Comparison of ENCODE assay signal across 16 cellular contexts in genomic region chr16:79210629-79211028, GRCh38.
A peak's percentile ranks its signal among the peaks of the same experiment; 100 is the strongest.
DNase-seq lines count a peak whose midpoint lies in the region; ATAC-seq and TF ChIP-seq lines count a peak whose summit lies in the region.
"Had no signal": no experiment of that assay in that cellular context is flagged by ENCODE, and none has a peak within 500 bp of the region (broad histone marks: within the 10 kb centered on the region; RNA-seq: fewer than 3 reads in every experiment).

No MANE protein-coding gene starts in this region.

- H3K36me3 Mint-ChIP-seq in activated CD4-positive, alpha-beta memory T cell treated with anti-CD3 and anti-CD28 coated beads for 36 hours: peaks cover 5% of the 10 kb centered on the region
- peaks cover 7% of the 10 kb centered on the region for H3K36me3 Mint-ChIP-seq in activated CD4-positive, alpha-beta memory T cell treated with anti-CD3 and anti-CD28 coated beads, Interleukin-2, amount 10 ng/mL, durations not matched to agents 7 days and 5 days (ENCODE audit: low read depth)
- H3K36me3 Mint-ChIP-seq in activated naive CD8-positive, alpha-beta T cell treated with anti-CD3 and anti-CD28 coated beads, Interleukin-2, amount 50 U/mL, for 24 hours (ENCODE audit: low read depth): no peaks in the 10 kb centered on the region
- H3K36me3 Mint-ChIP-seq in activated naive CD8-positive, alpha-beta T cell treated with anti-CD3 and anti-CD28 coated beads for 36 hours: peaks cover 6% of the 10 kb centered on the region

- peaks cover 8% of the 10 kb centered on the region for H3K9me3 Mint-ChIP-seq in activated CD4-positive, alpha-beta memory T cell treated with anti-CD3 and anti-CD28 coated beads for 36 hours
- H3K9me3 Mint-ChIP-seq in activated CD4-positive, alpha-beta memory T cell treated with anti-CD3 and anti-CD28 coated beads, Interleukin-2, amount 10 ng/mL, durations not matched to agents 7 days and 5 days: peaks cover 10% of the 10 kb centered on the region
- H3K9me3 Mint-ChIP-seq in activated naive CD8-positive, alpha-beta T cell treated with anti-CD3 and anti-CD28 coated beads, Interleukin-2, amount 50 U/mL, for 24 hours: peaks cover 6% of the 10 kb centered on the region
- H3K9me3 Mint-ChIP-seq in activated naive CD8-positive, alpha-beta T cell treated with anti-CD3 and anti-CD28 coated beads for 36 hours: peaks cover 5% of the 10 kb centered on the region

- ATAC-seq in activated naive CD8-positive, alpha-beta T cell treated with anti-CD3 and anti-CD28 coated beads, Interleukin-2, amount 50 U/mL, for 24 hours: peak; percentile 20

- peak; percentile 51 for DNase-seq in activated CD4-positive, alpha-beta memory T cell treated with anti-CD3 and anti-CD28 coated beads for 36 hours
- no peak for DNase-seq in activated CD4-positive, alpha-beta memory T cell treated with anti-CD3 and anti-CD28 coated beads, Interleukin-2, amount 10 ng/mL, durations not matched to agents 7 days and 5 days
- DNase-seq in activated naive CD8-positive, alpha-beta T cell treated with anti-CD3 and anti-CD28 coated beads, Interleukin-2, amount 50 U/mL, for 24 hours: no peak
- DNase-seq in activated naive CD8-positive, alpha-beta T cell treated with anti-CD3 and anti-CD28 coated beads for 36 hours: no peak
- DNase-seq in retina (peak; percentile 32), epidermal melanocyte (ENCODE audit: insufficient read length, low spot score) (no peak), RWPE1 (ENCODE audit: low spot score) (no peak)
- DNase-seq: 8988T; AML-193; Caco-2; CD8-positive, alpha-beta memory T cell; DND-41; GDM1; H9 had no signal

- H3K27ac Mint-ChIP-seq in activated CD4-positive, alpha-beta memory T cell treated with anti-CD3 and anti-CD28 coated beads for 36 hours: no peak overlapping the region
- H3K27ac Mint-ChIP-seq in activated CD4-positive, alpha-beta memory T cell treated with anti-CD3 and anti-CD28 coated beads, Interleukin-2, amount 10 ng/mL, durations not matched to agents 7 days and 5 days: no peak overlapping the region
- no peak overlapping the region for H3K27ac Mint-ChIP-seq in activated naive CD8-positive, alpha-beta T cell treated with anti-CD3 and anti-CD28 coated beads, Interleukin-2, amount 50 U/mL, for 24 hours
- no peak overlapping the region for H3K27ac Mint-ChIP-seq in activated naive CD8-positive, alpha-beta T cell treated with anti-CD3 and anti-CD28 coated beads for 36 hours
- H3K27ac Mint-ChIP-seq: GM23338, H9 had no signal

- peaks cover 16% of the 10 kb centered on the region for H3K4me1 Mint-ChIP-seq in activated CD4-positive, alpha-beta memory T cell treated with anti-CD3 and anti-CD28 coated beads for 36 hours (ENCODE audit: low read depth)
- peaks cover 5% of the 10 kb centered on the region for H3K4me1 Mint-ChIP-seq in activated CD4-positive, alpha-beta memory T cell treated with anti-CD3 and anti-CD28 coated beads, Interleukin-2, amount 10 ng/mL, durations not matched to agents 7 days and 5 days
- no peaks in the 10 kb centered on the region for H3K4me1 Mint-ChIP-seq in activated naive CD8-positive, alpha-beta T cell treated with anti-CD3 and anti-CD28 coated beads, Interleukin-2, amount 50 U/mL, for 24 hours
- peaks cover 6% of the 10 kb centered on the region for H3K4me1 Mint-ChIP-seq in activated naive CD8-positive, alpha-beta T cell treated with anti-CD3 and anti-CD28 coated beads for 36 hours

- H3K4me3 Mint-ChIP-seq in activated CD4-positive, alpha-beta memory T cell treated with anti-CD3 and anti-CD28 coated beads for 36 hours: no peak overlapping the region
- no peak overlapping the region for H3K4me3 Mint-ChIP-seq in activated CD4-positive, alpha-beta memory T cell treated with anti-CD3 and anti-CD28 coated beads, Interleukin-2, amount 10 ng/mL, durations not matched to agents 7 days and 5 days
- no peak overlapping the region for H3K4me3 Mint-ChIP-seq in activated naive CD8-positive, alpha-beta T cell treated with anti-CD3 and anti-CD28 coated beads, Interleukin-2, amount 50 U/mL, for 24 hours
- no peak overlapping the region for H3K4me3 Mint-ChIP-seq in activated naive CD8-positive, alpha-beta T cell treated with anti-CD3 and anti-CD28 coated beads for 36 hours
- H3K4me3 Mint-ChIP-seq: CD8-positive, alpha-beta memory T cell; GM23338; H9 had no signal

- intact Hi-C loops in activated CD4-positive, alpha-beta memory T cell treated with anti-CD3 and anti-CD28 coated beads for 36 hours (cut with micrococcal nuclease): no loop called here

- no peaks in the 10 kb centered on the region for H3K27me3 Mint-ChIP-seq in activated CD4-positive, alpha-beta memory T cell treated with anti-CD3 and anti-CD28 coated beads for 36 hours
- H3K27me3 Mint-ChIP-seq in activated CD4-positive, alpha-beta memory T cell treated with anti-CD3 and anti-CD28 coated beads, Interleukin-2, amount 10 ng/mL, durations not matched to agents 7 days and 5 days: no peaks in the 10 kb centered on the region
- no peaks in the 10 kb centered on the region for H3K27me3 Mint-ChIP-seq in activated naive CD8-positive, alpha-beta T cell treated with anti-CD3 and anti-CD28 coated beads, Interleukin-2, amount 50 U/mL, for 24 hours
- no peaks in the 10 kb centered on the region for H3K27me3 Mint-ChIP-seq in activated naive CD8-positive, alpha-beta T cell treated with anti-CD3 and anti-CD28 coated beads for 36 hours

- CTCF ChIA-PET in activated CD4-positive, alpha-beta memory T cell treated with anti-CD3 and anti-CD28 coated beads for 36 hours (lab: Charles Lee): no interaction called here
- CTCF ChIA-PET in activated CD4-positive, alpha-beta memory T cell treated with anti-CD3 and anti-CD28 coated beads, Interleukin-2, amount 10 ng/mL, durations not matched to agents 7 days and 5 days (lab: Charles Lee): interaction anchor here (0.5 kb wide), 1 partner anchor 185 kb away, joined by 3 read pairs; no protein-coding TSS in a partner anchor
- CTCF ChIA-PET in RWPE1 (lab: Yijun Ruan, JAX): no interaction called here

- no peak overlapping the region for H3K27ac ChIP-seq in RWPE1
- H3K27ac ChIP-seq: BLaER1 had no signal

- POLR2A ChIA-PET in activated CD4-positive, alpha-beta memory T cell treated with anti-CD3 and anti-CD28 coated beads for 36 hours (lab: Charles Lee): no interaction called here
- POLR2A ChIA-PET in activated CD4-positive, alpha-beta memory T cell treated with anti-CD3 and anti-CD28 coated beads, Interleukin-2, amount 10 ng/mL, durations not matched to agents 7 days and 5 days (lab: Charles Lee): interaction anchor here (1.2 to 1.5 kb wide), 2 partner anchors 58 to 105 kb away, joined by 3 read pairs; no protein-coding TSS in a partner anchor
- POLR2A ChIA-PET in RWPE1 (lab: Yijun Ruan, JAX; ENCODE audit: low non-redundant PET): no interaction called here

- TF ChIP-seq CTCF in RWPE1 (conservative IDR thresholded peaks at IDR 0.05; ENCODE audit: low read depth): no peak

Comparison
In these comparisons a context has a peak if more than half of its experiments do, and no peak if none do; other contexts are left out.
1. DNase-seq: peak in activated CD4-positive, alpha-beta memory T cell treated with anti-CD3 and anti-CD28 coated beads for 36 hours (single experiment) and retina (single experiment); none in activated CD4-positive, alpha-beta memory T cell treated with anti-CD3 and anti-CD28 coated beads, Interleukin-2, amount 10 ng/mL, durations not matched to agents 7 days and 5 days (single experiment), activated naive CD8-positive, alpha-beta T cell treated with anti-CD3 and anti-CD28 coated beads, Interleukin-2, amount 50 U/mL, for 24 hours (single experiment), activated naive CD8-positive, alpha-beta T cell treated with anti-CD3 and anti-CD28 coated beads for 36 hours (single experiment), epidermal melanocyte (single experiment) and RWPE1 (single experiment).